ENCODE assay signal across 8 cellular contexts in genomic region chr3:46565607-46566039, GRCh38. TPM values are rescaled to one million over a fixed set of nuclear protein-coding genes. Genes with fewer than 3 reads are reported as not detected.
A peak's percentile ranks its signal among the peaks of the same experiment; 100 is the strongest.
DNase-seq lines count a peak whose midpoint lies in the region; ATAC-seq and TF ChIP-seq lines count a peak whose summit lies in the region.

No MANE protein-coding gene starts in this region.

- no peak overlapping the region for H3K18ac ChIP-seq in trophoblast cell (ENCODE audit: low read length)

- ATAC-seq in activated B cell treated with CpG ODN at 0.5 μM for 24 hours (ENCODE audit: low read depth) (no peak), GM21723 (IDR thresholded peaks at IDR 0.05; ENCODE audit: unreplicated experiment) (no peak), GM18867 (IDR thresholded peaks at IDR 0.05; ENCODE audit: unreplicated experiment) (no peak)

- no CpG with 5 or more reads among the region's 21 CpGs for WGBS in trophoblast cell (ENCODE audit: extremely low coverage, insufficient coverage, insufficient read length)

- H3K4me2 ChIP-seq in trophoblast cell (ENCODE audit: low read length), result peak overlapping the region; percentile 81

- H3K9me3 Mint-ChIP-seq in Caco-2 (ENCODE audit: unreplicated experiment), result no peaks in the 10 kb centered on the region
- H3K9me3 Mint-ChIP-seq in activated B cell treated with CpG ODN at 0.5 μM for 24 hours, result no peaks in the 10 kb centered on the region

- H3K27ac ChIP-seq in trophoblast cell (ENCODE audit: low read depth, low read length), result no peak overlapping the region

- no peaks in the 10 kb centered on the region for H3K36me3 ChIP-seq in Caco-2 (ENCODE audit: control insufficient read depth, insufficient read depth, low read length)
- no peaks in the 10 kb centered on the region for H3K36me3 ChIP-seq in trophoblast cell (ENCODE audit: control insufficient read depth in 1 of 2, insufficient read depth in 2 of 2, low read length in 2 of 2)

- H3K9me3 ChIP-seq in Caco-2 (no peaks in the 10 kb centered on the region), trophoblast cell (ENCODE audit: insufficient read depth, low read depth, low read length) (no peaks in the 10 kb centered on the region)

- H2BK12ac ChIP-seq in trophoblast cell (ENCODE audit: low read length), result no peak overlapping the region

- no peaks in the 10 kb centered on the region for H3K27me3 ChIP-seq in Caco-2 (replicated peaks; ENCODE audit: control insufficient read depth, insufficient read depth, low read length)
- H3K27me3 ChIP-seq in trophoblast cell (ENCODE audit: insufficient read depth, low read length), result no peaks in the 10 kb centered on the region

- H4K8ac ChIP-seq in trophoblast cell (ENCODE audit: low read depth, low read length), result peak overlapping the region; percentile 36

- CTCF ChIA-PET in Caco-2 (lab: Charles Lee), result no interaction called here
- CTCF ChIA-PET in activated B cell treated with CpG ODN at 0.5 μM for 24 hours (lab: Charles Lee), result interaction anchor here (2.2 kb wide), 1 partner anchor 77 kb away, joined by 12 read pairs; no protein-coding TSS in a partner anchor

- H3K4me1 Mint-ChIP-seq in Caco-2 (ENCODE audit: low read depth, unreplicated experiment) (no peaks in the 10 kb centered on the region), activated B cell treated with CpG ODN at 0.5 μM for 24 hours (peaks cover 11% of the 10 kb centered on the region)

- H3K27me3 Mint-ChIP-seq in Caco-2 (ENCODE audit: insufficient read depth, unreplicated experiment), result no peaks in the 10 kb centered on the region
- peaks cover 27% of the 10 kb centered on the region for H3K27me3 Mint-ChIP-seq in activated B cell treated with CpG ODN at 0.5 μM for 24 hours

- H2AFZ ChIP-seq in trophoblast cell (ENCODE audit: insufficient read depth, low read length, poor library complexity), result peak overlapping the region; percentile 40

- no peaks in the 10 kb centered on the region for H3K36me3 Mint-ChIP-seq in Caco-2 (ENCODE audit: insufficient read depth, unreplicated experiment)
- no peaks in the 10 kb centered on the region for H3K36me3 Mint-ChIP-seq in activated B cell treated with CpG ODN at 0.5 μM for 24 hours (ENCODE audit: low read depth)

- no peak overlapping the region for H4K12ac ChIP-seq in trophoblast cell (ENCODE audit: low read depth, low read length)

- intact Hi-C loops in Caco-2 (cut with micrococcal nuclease; ENCODE audit: unreplicated experiment), result no loop called here
- intact Hi-C loops in activated B cell treated with CpG ODN at 0.5 μM for 24 hours (cut with micrococcal nuclease), result no loop called here
- intact Hi-C loops in cardiac septum (cut with DNase I), result loop anchor here (1.0 to 2.0 kb wide), 3 partner anchors 95 to 298 kb away; partner anchors contain the start of gene MYL3

- H3K27ac Mint-ChIP-seq in Caco-2 (ENCODE audit: unreplicated experiment) (no peak overlapping the region), activated B cell treated with CpG ODN at 0.5 μM for 24 hours (no peak overlapping the region)

- H3K4ac ChIP-seq in trophoblast cell (ENCODE audit: low read depth, low read length), result no peak overlapping the region

- H2BK5ac ChIP-seq in trophoblast cell (ENCODE audit: low read depth, low read length, poor library complexity), result no peak overlapping the region

- peak overlapping the region; percentile 11 for H3K14ac ChIP-seq in trophoblast cell (ENCODE audit: low read length)

- H4K91ac ChIP-seq in trophoblast cell (ENCODE audit: low read depth, low read length), result no peak overlapping the region

- POLR2A ChIA-PET in Caco-2 (lab: Charles Lee) (no interaction called here), activated B cell treated with CpG ODN at 0.5 μM for 24 hours (lab: Charles Lee) (no interaction called here)

- no peak for DNase-seq in Caco-2
- no peak for DNase-seq in activated B cell treated with CpG ODN at 0.5 μM for 24 hours
- DNase-seq in cardiac septum (ENCODE audit: low spot score), result peak; percentile 79
- no peak for DNase-seq in trophoblast cell
- DNase-seq in SIG-M5 (lab: John Stamatoyannopoulos, UW), result no peak
- no peak for DNase-seq in SHP77 (lab: John Stamatoyannopoulos, UW)

- H3K4me3 Mint-ChIP-seq in Caco-2 (ENCODE audit: unreplicated experiment) (peak overlapping the region; percentile 62), activated B cell treated with CpG ODN at 0.5 μM for 24 hours (peak overlapping the region; percentile 64)

- H3K9ac ChIP-seq in trophoblast cell (ENCODE audit: low read length), result no peak overlapping the region

- TF ChIP-seq CTCF in Caco-2 (IDR thresholded peaks at IDR 0.05; ENCODE audit: insufficient read depth in 1 of 2, low read depth in 1 of 2, low read length in 1 of 2, severe bottlenecking in 1 of 2, unreplicated experiment in 1 of 2), result peak in 1 of 2 experiments; percentile 4
- no peak for TF ChIP-seq CTCF in activated B cell treated with CpG ODN at 0.5 μM for 24 hours (IDR thresholded peaks at IDR 0.05)

- H3K4me3 ChIP-seq in Caco-2 (ENCODE audit: low read depth, low read length), result peak overlapping the region; percentile 15; the same call in 1 of the 2 replicates
- peak overlapping the region; percentile 65 for H3K4me3 ChIP-seq in trophoblast cell (ENCODE audit: low read depth, low read length)

- no TSS peak for BruUV-seq in Caco-2 (replicated peaks; lab: Mats Ljungman, UMichigan)

- H2BK120ac ChIP-seq in trophoblast cell (ENCODE audit: insufficient read depth, low read length, poor library complexity), result no peak overlapping the region

- no peaks in the 10 kb centered on the region for H3K79me1 ChIP-seq in trophoblast cell (ENCODE audit: low read length)

- H3K79me2 ChIP-seq in trophoblast cell (ENCODE audit: control insufficient read depth, insufficient read depth, low read length, poor library complexity), result no peaks in the 10 kb centered on the region

- no peak overlapping the region for H2AK5ac ChIP-seq in trophoblast cell (ENCODE audit: low read length)

- H3K23ac ChIP-seq in trophoblast cell (ENCODE audit: low read length), result no peak overlapping the region

- no peaks in the 10 kb centered on the region for H3K4me1 ChIP-seq in Caco-2
- H3K4me1 ChIP-seq in trophoblast cell (ENCODE audit: control insufficient read depth in 1 of 2, insufficient read depth in 2 of 2, low read length in 2 of 2), result peaks cover 8 to 11% of the 10 kb centered on the region in 2 experiments

RNA-seq across cellular contexts. Expression of gene LRRC2, which starts 0.5 kb away (rescaled TPM):
- 0.21 and 0.27 TPM in 2 replicates for total RNA-seq in Caco-2 (2022)
- total RNA-seq in activated B cell treated with CpG ODN at 0.5 μM for 24 hours, result not detected in 2 replicates
- 70.6 TPM for total RNA-seq in cardiac septum
- polyA plus RNA-seq in trophoblast cell (2013), result 0.07 and 0.11 TPM in 2 replicates

RNA-seq across cellular contexts. Expression of gene FAM240A, which starts 46.7 kb away (rescaled TPM):
- total RNA-seq in Caco-2 (2022) (not detected in 2 replicates), activated B cell treated with CpG ODN at 0.5 μM for 24 hours (not detected in 2 replicates), cardiac septum (not detected)
- not detected in 2 replicates for polyA plus RNA-seq in trophoblast cell (2013)

Comparison
In these comparisons a context has a peak if more than half of its experiments do, and no peak if none do; other contexts are left out.
1. RNA of gene LRRC2, which starts 0.5 kb away (total RNA-seq): 70.6 TPM in cardiac septum (single experiment); 0.21 to 0.27 TPM in Caco-2 and not detected in activated B cell treated with CpG ODN at 0.5 μM for 24 hours; every median in the first group is over 10 times any median in the second.